Comparison of ENCODE assay signal across 8 cellular contexts in genomic region chr6:13615802-13616140, GRCh38. TPM values are rescaled to one million over a fixed set of nuclear protein-coding genes. Genes with fewer than 3 reads are reported as not detected.
DNase-seq lines count a peak whose midpoint lies in the region; ATAC-seq and TF ChIP-seq lines count a peak whose summit lies in the region.

No MANE protein-coding gene starts in this region.

- peak overlapping the region; percentile 97 for H3K27ac Mint-ChIP-seq in dendritic cell treated with granulocyte-macrophage colony-stimulating factor and Interleukin-4, amounts not matched to agents 40 ng/mL and 50 ng/mL, for 4 days

- H3K4me1 ChIP-seq in lung (ENCODE audit: control insufficient read depth in 2 of 2, insufficient read depth in 2 of 2, low read length in 2 of 2), result peaks cover 2 to 3% of the 10 kb centered on the region in 2 donors

- peak overlapping the region; percentile 84 to 96 for H3K27ac ChIP-seq in lung (ENCODE audit: low read depth in 1 of 2, low read length in 1 of 2)

- H3K4me3 ChIP-seq in lung, result peak overlapping the region; percentile 90

- no peaks in the 10 kb centered on the region for H3K9me3 ChIP-seq in lung (ENCODE audit: control insufficient read depth in 2 of 2, insufficient read depth in 1 of 2, low read length in 1 of 2)

- peaks cover 35% of the 10 kb centered on the region for H3K4me1 Mint-ChIP-seq in dendritic cell treated with granulocyte-macrophage colony-stimulating factor and Interleukin-4, amounts not matched to agents 40 ng/mL and 50 ng/mL, for 4 days (ENCODE audit: low read depth)

- peaks cover 51% of the 10 kb centered on the region for H3K36me3 Mint-ChIP-seq in dendritic cell treated with granulocyte-macrophage colony-stimulating factor and Interleukin-4, amounts not matched to agents 40 ng/mL and 50 ng/mL, for 4 days (ENCODE audit: low read depth)

- 0% methylated on average over 14 of the region's 14 CpGs for WGBS in lung, 2 donors

- peaks cover 12 to 23% of the 10 kb centered on the region in 2 donors for H3K36me3 ChIP-seq in lung (ENCODE audit: control insufficient read depth in 2 of 2, insufficient read depth in 2 of 2, low read length in 2 of 2)

- no peaks in the 10 kb centered on the region for H3K27me3 ChIP-seq in lung (ENCODE audit: control insufficient read depth, insufficient read depth)

- no peaks in the 10 kb centered on the region for H3K27me3 Mint-ChIP-seq in dendritic cell treated with granulocyte-macrophage colony-stimulating factor and Interleukin-4, amounts not matched to agents 40 ng/mL and 50 ng/mL, for 4 days

- DNase-seq in LoVo (ENCODE audit: low spot score), result peak; percentile 47
- peak; percentile 26 to 45 for DNase-seq in activated CD4-positive, alpha-beta T cell treated with anti-CD3 and anti-CD28 coated beads for 4 hours
- DNase-seq in lung (ENCODE audit: low spot score), result no peak
- peak; percentile 21 to 34 for DNase-seq in stimulated activated CD8-positive, alpha-beta memory T cell treated with anti-CD3 and anti-CD28 coated beads, Interleukin-2, amount 100 ng/mL, for 48 hours (ENCODE audit: low read depth in 2 of 2)
- no peak for DNase-seq in SIG-M5 (lab: John Stamatoyannopoulos, UW)

- intact Hi-C loops in dendritic cell treated with granulocyte-macrophage colony-stimulating factor and Interleukin-4, amounts not matched to agents 40 ng/mL and 50 ng/mL, for 4 days (cut with micrococcal nuclease), result loop anchor here (2.0 to 5.0 kb wide), 2 partner anchors 41 to 283 kb away; partner anchors contain the start of gene SIRT5

- peak; percentile 27 for ATAC-seq in GM18907 (IDR thresholded peaks at IDR 0.05; ENCODE audit: unreplicated experiment)
- peak; percentile 31 for ATAC-seq in lung (ENCODE audit: insufficient read depth, low FRiP score)
- ATAC-seq in GM21423 (IDR thresholded peaks at IDR 0.05; ENCODE audit: unreplicated experiment), result no peak

- peak overlapping the region; percentile 96 for H3K4me3 Mint-ChIP-seq in dendritic cell treated with granulocyte-macrophage colony-stimulating factor and Interleukin-4, amounts not matched to agents 40 ng/mL and 50 ng/mL, for 4 days

- no peak for TF ChIP-seq CTCF in lung (IDR thresholded peaks at IDR 0.05; ENCODE audit: control extremely low read depth, extremely low read depth)

- no peaks in the 10 kb centered on the region for H3K9me3 Mint-ChIP-seq in dendritic cell treated with granulocyte-macrophage colony-stimulating factor and Interleukin-4, amounts not matched to agents 40 ng/mL and 50 ng/mL, for 4 days

RNA-seq across cellular contexts. Expression of gene NOL7, which starts 0.6 kb away (rescaled TPM):
- total RNA-seq in lung, result 10 to 100 TPM; 48.0 to 57.9 TPM
- 10 to 100 TPM; 57.1 to 75.8 TPM for polyA plus RNA-seq in lung

RNA-seq across cellular contexts. Expression of gene SIRT5, which starts 41.4 kb away (rescaled TPM):
- 10 to 100 TPM in 1 of 2 donors, 1 to 10 TPM in 1; 9.8 to 11.3 TPM for total RNA-seq in lung
- polyA plus RNA-seq in lung, result 1 to 10 TPM; 5.9 to 6.3 TPM

Comparison
In these comparisons a context has a peak if more than half of its experiments do, and no peak if none do; other contexts are left out.
1. DNase-seq: peak in LoVo (single experiment), activated CD4-positive, alpha-beta T cell treated with anti-CD3 and anti-CD28 coated beads for 4 hours (2 of 2) and stimulated activated CD8-positive, alpha-beta memory T cell treated with anti-CD3 and anti-CD28 coated beads, Interleukin-2, amount 100 ng/mL, for 48 hours (2 of 2); none in lung (single experiment) and SIG-M5 (single experiment).